In genomic region chr3:179432021-179432420, GRCh38 we compare ENCODE assay signal across 9 cellular contexts. TPM values are rescaled to one million over a fixed set of nuclear protein-coding genes. Genes with fewer than 3 reads are reported as not detected.
A peak's percentile ranks its signal among the peaks of the same experiment; 100 is the strongest.
DNase-seq lines count a peak whose midpoint lies in the region; ATAC-seq and TF ChIP-seq lines count a peak whose summit lies in the region.
"Had no signal": no experiment of that assay in that cellular context is flagged by ENCODE, and none has a peak within 500 bp of the region (broad histone marks: within the 10 kb centered on the region; RNA-seq: fewer than 3 reads in every experiment).

No MANE protein-coding gene starts in this region.

- DNase-seq in Ammon's horn (ENCODE audit: low spot score) (peak; percentile 73), GM20000 (ENCODE audit: low spot score) (peak; percentile 16), BE2C (no peak), omental fat pad (ENCODE audit: low spot score) (no peak), retina (no peak), glutamatergic neuron (no peak)
- DNase-seq: activated naive CD8-positive, alpha-beta T cell treated with anti-CD3 and anti-CD28 coated beads, Interleukin-2, amount 10 ng/mL, durations not matched to agents 7 days and 5 days had no signal

- H3K4me1 Mint-ChIP-seq in brain (peaks cover 40% of the 10 kb centered on the region), glutamatergic neuron (ENCODE audit: low read depth, unreplicated experiment) (peaks cover 3% of the 10 kb centered on the region)
- H3K4me1 Mint-ChIP-seq: activated naive CD8-positive, alpha-beta T cell treated with anti-CD3 and anti-CD28 coated beads, Interleukin-2, amount 10 ng/mL, durations not matched to agents 7 days and 5 days had no signal

- H3K36me3 ChIP-seq in BE2C = peaks cover 1% of the 10 kb centered on the region; the same call in 1 of the 2 replicates

- no peaks in the 10 kb centered on the region for H3K27me3 ChIP-seq in BE2C

- H3K36me3 Mint-ChIP-seq in brain (peaks cover 6% of the 10 kb centered on the region), glutamatergic neuron (ENCODE audit: unreplicated experiment) (no peaks in the 10 kb centered on the region)

- peaks cover 3% of the 10 kb centered on the region for H3K27me3 Mint-ChIP-seq in brain
- H3K27me3 Mint-ChIP-seq in glutamatergic neuron (ENCODE audit: unreplicated experiment) = no peaks in the 10 kb centered on the region

- ATAC-seq in HG03457 (IDR thresholded peaks at IDR 0.05; ENCODE audit: unreplicated experiment) (peak; percentile 52), omental fat pad (ENCODE audit: low FRiP score) (no peak)

- TF ChIP-seq CTCF in GM20000 (IDR thresholded peaks at IDR 0.05; ENCODE audit: extremely low read depth, missing control alignments) (no peak), brain (conservative IDR thresholded peaks at IDR 0.05) (no peak), BE2C (IDR thresholded peaks at IDR 0.05; ENCODE audit: low read depth, low read length) (no peak), omental fat pad (IDR thresholded peaks at IDR 0.05) (no peak), glutamatergic neuron (IDR thresholded peaks at IDR 0.05; ENCODE audit: partially characterized antibody, unreplicated experiment) (no peak)

- H3K9me3 ChIP-seq in BE2C = no peaks in the 10 kb centered on the region

- no peaks in the 10 kb centered on the region for H3K9me3 Mint-ChIP-seq in brain
- H3K9me3 Mint-ChIP-seq in glutamatergic neuron (ENCODE audit: unreplicated experiment) = peaks cover 1% of the 10 kb centered on the region
- H3K9me3 Mint-ChIP-seq: activated naive CD8-positive, alpha-beta T cell treated with anti-CD3 and anti-CD28 coated beads, Interleukin-2, amount 10 ng/mL, durations not matched to agents 7 days and 5 days had no signal

- peak overlapping the region in 2 of 5 experiments; percentile 32 to 52 for H3K4me3 Mint-ChIP-seq in brain
- no peak overlapping the region for H3K4me3 Mint-ChIP-seq in glutamatergic neuron (ENCODE audit: unreplicated experiment)
- H3K4me3 Mint-ChIP-seq: activated naive CD8-positive, alpha-beta T cell treated with anti-CD3 and anti-CD28 coated beads, Interleukin-2, amount 10 ng/mL, durations not matched to agents 7 days and 5 days had no signal

- H3K4me1 ChIP-seq in BE2C = no peaks in the 10 kb centered on the region

- H3K27ac Mint-ChIP-seq in brain (peak overlapping the region in 3 of 5 experiments; percentile 66 to 73 (median 71)), glutamatergic neuron (ENCODE audit: unreplicated experiment) (no peak overlapping the region)
- H3K27ac Mint-ChIP-seq: activated naive CD8-positive, alpha-beta T cell treated with anti-CD3 and anti-CD28 coated beads, Interleukin-2, amount 10 ng/mL, durations not matched to agents 7 days and 5 days had no signal

- no peak overlapping the region for H3K4me3 ChIP-seq in BE2C (ENCODE audit: low read depth, low read length)

RNA-seq across cellular contexts. Expression of gene GNB4, which starts 19.2 kb away (rescaled TPM):
- polyA plus RNA-seq in brain (ENCODE audit: insufficient read depth, low read depth, low replicate concordance) = 3.4 TPM
- polyA plus RNA-seq in BE2C (2012; ENCODE audit: insufficient read depth, insufficient read length, low read depth) = 1.6 TPM
- total RNA-seq in omental fat pad (10 to 100 TPM; 16.9 to 42.9 (median 35.1) TPM), glutamatergic neuron (ENCODE audit: unreplicated experiment) (19.1 TPM)

Comparison
In these comparisons a context has a peak if more than half of its experiments do, and no peak if none do; other contexts are left out.
1. DNase-seq: peak in Ammon's horn (single experiment) and GM20000 (single experiment); none in BE2C (single experiment), omental fat pad (single experiment), retina (single experiment) and glutamatergic neuron (single experiment).